In the genomic region with DNA sequence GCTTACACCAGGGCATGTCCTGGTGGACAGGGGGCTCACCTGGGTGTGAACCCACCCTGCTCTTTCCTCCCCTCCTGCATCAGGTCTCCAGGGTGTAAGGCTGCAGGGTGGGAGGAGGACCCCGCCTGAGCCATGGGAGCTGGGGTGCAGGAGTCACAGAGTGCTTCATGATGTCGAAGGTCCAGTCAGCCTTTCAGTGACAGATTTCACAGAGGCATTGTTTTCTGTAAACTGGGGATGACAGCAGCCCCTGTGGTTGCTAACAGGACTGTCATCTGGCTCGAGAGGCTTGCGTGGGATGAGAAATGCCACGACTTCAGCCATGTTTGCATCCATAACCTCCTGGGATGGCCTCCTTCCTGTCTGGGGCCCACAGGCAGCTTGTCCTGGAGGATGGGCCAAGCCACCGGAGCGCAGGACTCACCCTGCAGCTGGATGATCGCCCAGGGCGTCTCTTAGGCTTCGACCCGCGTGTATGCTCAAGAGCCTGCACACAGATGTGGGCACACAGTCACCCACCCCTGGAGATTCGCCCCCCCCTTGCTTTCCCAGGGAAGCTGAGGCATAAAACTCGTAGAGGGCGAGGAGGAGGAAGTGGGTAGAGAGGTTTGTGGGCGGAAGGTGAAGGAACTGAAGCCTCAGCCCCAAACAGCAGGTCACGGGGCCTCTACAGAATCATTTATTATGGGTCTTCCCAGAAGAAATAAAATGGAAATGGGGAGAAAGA, we compare ENCODE assay signal across 9 cellular contexts. TPM values are rescaled to one million over a fixed set of nuclear protein-coding genes. Genes with fewer than 3 reads are reported as not detected.
DNase-seq lines count a peak whose midpoint lies in the region; ATAC-seq, FAIRE-seq and TF ChIP-seq lines count a peak whose summit lies in the region.
"Had no signal": no experiment of that assay in that cellular context is flagged by ENCODE, and none has a peak within 500 bp of the region (broad histone marks: within the 10 kb centered on the region; RNA-seq: fewer than 3 reads in every experiment).

No MANE protein-coding gene starts in this region.

- intact Hi-C loops in adrenal gland (cut with DNase I): loop anchor here (5.0 to 10.0 kb wide), 3 partner anchors 163 to 190 kb away; a partner anchor contains a TSS

- H3K4me1 ChIP-seq in Peyer's patch: peaks cover 13 to 53% (median 26%) of the 10 kb centered on the region in 4 donors
- peaks cover 5 to 18% of the 10 kb centered on the region in 2 donors for H3K4me1 ChIP-seq in adrenal gland (replicated peaks in 1 of 2)

- H3K9me3 ChIP-seq in Peyer's patch (no peaks in the 10 kb centered on the region), adrenal gland (replicated peaks in 1 of 3) (no peaks in the 10 kb centered on the region)

- TF ChIP-seq CTCF in Peyer's patch (IDR thresholded peaks at IDR 0.05): no peak
- TF ChIP-seq CTCF in choroid plexus epithelial cell (conservative IDR thresholded peaks at IDR 0.05; ENCODE audit: low read depth, low read length): no peak
- TF ChIP-seq CTCF in osteocyte (IDR thresholded peaks at IDR 0.05): no peak
- no peak for TF ChIP-seq CTCF in adrenal gland (IDR thresholded peaks at IDR 0.05)

- peak overlapping the region; percentile 93 for H3K27ac Mint-ChIP-seq in osteocyte (ENCODE audit: unreplicated experiment)

- no peaks in the 10 kb centered on the region for H3K9me3 Mint-ChIP-seq in osteocyte (ENCODE audit: unreplicated experiment)

- no peaks in the 10 kb centered on the region for H3K36me3 Mint-ChIP-seq in osteocyte (ENCODE audit: unreplicated experiment)

- peaks cover 34% of the 10 kb centered on the region for H3K4me1 Mint-ChIP-seq in osteocyte (ENCODE audit: unreplicated experiment)

- no peaks in the 10 kb centered on the region for H3K27me3 Mint-ChIP-seq in osteocyte (ENCODE audit: unreplicated experiment)

- TF ChIP-seq POLR2A in GM12892 (IDR thresholded peaks at IDR 0.05; ENCODE audit: low read depth, low read length): no peak
- no peak for TF ChIP-seq POLR2A in Peyer's patch (IDR thresholded peaks at IDR 0.05)
- TF ChIP-seq POLR2A in adrenal gland (IDR thresholded peaks at IDR 0.05): no peak

- no peak overlapping the region for H3K4me3 Mint-ChIP-seq in osteocyte (ENCODE audit: unreplicated experiment)

- ATAC-seq in GM19463 (IDR thresholded peaks at IDR 0.05; ENCODE audit: unreplicated experiment) (no peak), HG03432 (IDR thresholded peaks at IDR 0.05; ENCODE audit: unreplicated experiment) (no peak)

- FAIRE-seq in GM12892 (lab: Jason Lieb, UNC): peak; percentile 80

- H3K4me3 ChIP-seq in Peyer's patch (peak overlapping the region in 1 of 4 donors; percentile 2), choroid plexus epithelial cell (ENCODE audit: low read depth, low read length) (no peak overlapping the region), adrenal gland (no peak overlapping the region)

- DNase-seq in GM12892 (ENCODE audit: insufficient read length) (no peak), Peyer's patch (peak in 2 of 3 donors; percentile 69 to 79), choroid plexus epithelial cell (ENCODE audit: low read depth) (peak; percentile 45), osteocyte (ENCODE audit: extremely low spot score, unreplicated experiment) (no peak), cerebellar cortex (ENCODE audit: low spot score) (no peak), adrenal gland (no peak)

- H3K36me3 ChIP-seq in Peyer's patch: no peaks in the 10 kb centered on the region
- H3K36me3 ChIP-seq in adrenal gland (replicated peaks in 1 of 2): no peaks in the 10 kb centered on the region

- 57 to 80% (median 64%) methylated on average over 6 to 17 of the region's 17 CpGs for WGBS in adrenal gland, 4 donors

- peak overlapping the region in 3 of 4 donors; percentile 65 to 91 (median 69) for H3K27ac ChIP-seq in Peyer's patch
- H3K27ac ChIP-seq in adrenal gland: peak overlapping the region in 2 of 5 donors; percentile 54 to 72

- H3K27me3 ChIP-seq in Peyer's patch: no peaks in the 10 kb centered on the region
- H3K27me3 ChIP-seq in adrenal gland: no peaks in the 10 kb centered on the region

RNA-seq across cellular contexts. Expression of a gene that starts 4.9 kb away (rescaled TPM):
- polyA plus RNA-seq in GM12892 (2012; ENCODE audit: missing spikeins): 1.2 TPM
- total RNA-seq in Peyer's patch: not detected
- total RNA-seq in osteocyte: 1.1 and 3.5 TPM in 2 replicates
- total RNA-seq in adrenal gland: 1 to 10 TPM in 1 of 8 donors, not detected in 7; 1.9 TPM
- polyA plus RNA-seq in adrenal gland: 1 to 10 TPM in 1 of 3 donors, under 1 TPM in 1, not detected in 1; 0.71 to 1.9 TPM
- total RNA-seq: LHCN-M2 had no signal

RNA-seq across cellular contexts. Expression of a gene that starts 24.1 kb away (rescaled TPM):
- 0.40 TPM for polyA plus RNA-seq in GM12892 (2012; ENCODE audit: missing spikeins)
- total RNA-seq in Peyer's patch (10 to 100 TPM in 3 of 4 donors, 1 to 10 TPM in 1; 7.4 to 73.1 (median 41.2) TPM), osteocyte (3.7 and 4.1 TPM in 2 replicates), adrenal gland (1 to 10 TPM in 3 of 8 donors, under 1 TPM in 4, not detected in 1; 0.21 to 1.8 (median 0.97) TPM)
- polyA plus RNA-seq in adrenal gland: 1 to 10 TPM in 2 of 3 donors, under 1 TPM in 1; 0.26 to 4.5 (median 4.1) TPM

RNA-seq across cellular contexts. Expression of a gene that starts 24.1 kb away (rescaled TPM):
- 10.4 TPM for polyA plus RNA-seq in GM12892 (2012; ENCODE audit: missing spikeins)
- 100 to 1,000 TPM in 3 of 4 donors, 10 to 100 TPM in 1; 97.4 to 235 (median 184) TPM for total RNA-seq in Peyer's patch
- total RNA-seq in osteocyte: 44.3 and 51.3 TPM in 2 replicates
- total RNA-seq in adrenal gland: 10 to 100 TPM; 17.8 to 38.4 (median 31.1) TPM
- 100 to 1,000 TPM in 1 of 3 donors, 10 to 100 TPM in 2; 10.8 to 125 (median 68.1) TPM for polyA plus RNA-seq in adrenal gland

RNA-seq across cellular contexts. Expression of a gene that starts 56.4 kb away (rescaled TPM):
- 0.61 TPM for polyA plus RNA-seq in GM12892 (2012; ENCODE audit: missing spikeins)
- under 1 TPM in 1 of 4 donors, not detected in 3; 0.35 TPM for total RNA-seq in Peyer's patch
- total RNA-seq in osteocyte: 2.3 and 2.4 TPM in 2 replicates
- 1 to 10 TPM in 1 of 8 donors, under 1 TPM in 5, not detected in 2; 0.35 to 2.1 (median 0.52) TPM for total RNA-seq in adrenal gland
- 1 to 10 TPM in 2 of 3 donors, under 1 TPM in 1; 0.15 to 1.7 (median 1.1) TPM for polyA plus RNA-seq in adrenal gland

Comparison
In these comparisons a context has a peak if more than half of its experiments do, and no peak if none do; other contexts are left out.
1. DNase-seq: peak in Peyer's patch (2 of 3) and choroid plexus epithelial cell (single experiment); none in GM12892 (single experiment), osteocyte (single experiment), cerebellar cortex (single experiment) and adrenal gland (0 of 7).